8 cellular contexts compared by ENCODE assay signal in the genomic region with DNA sequence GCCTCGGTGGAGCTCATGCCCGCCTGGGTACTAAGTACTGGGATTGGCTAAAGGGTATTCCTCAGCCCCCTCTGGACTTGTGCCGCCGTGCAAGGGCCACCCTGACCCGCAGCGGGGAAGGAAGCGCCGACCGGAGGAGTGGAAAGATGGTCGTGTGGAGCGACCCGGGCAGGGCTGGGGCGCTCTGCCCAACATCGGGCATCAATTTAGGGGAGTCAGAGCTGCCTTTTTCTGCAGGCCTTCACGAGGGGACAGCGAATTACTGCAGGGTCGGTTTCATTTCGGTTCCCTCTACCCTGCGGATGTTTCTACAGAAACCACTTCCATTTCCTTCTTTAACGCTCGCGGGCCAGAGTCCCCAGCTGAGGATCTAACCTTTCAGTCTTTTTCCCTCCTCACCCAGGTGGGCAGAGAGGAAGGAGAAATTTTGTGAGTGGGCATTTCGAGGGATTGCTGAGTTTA. TPM values are rescaled to one million over a fixed set of nuclear protein-coding genes. Genes with fewer than 3 reads are reported as not detected.
A peak's percentile ranks its signal among the peaks of the same experiment; 100 is the strongest.
DNase-seq lines count a peak whose midpoint lies in the region; ATAC-seq and TF ChIP-seq lines count a peak whose summit lies in the region.

No MANE protein-coding gene starts in this region.

- H3K9me3 Mint-ChIP-seq in activated T-helper 2 cell treated with anti-CD3 and anti-CD28 coated beads, Interferon-gamma antibody, Interleukin-2, Interleukin-4, amounts not matched to agents 10 μg/mL and 5 μg/mL and 100 μg/mL, durations not matched to agents 14 hours and 24 hours and 36 hours: no peaks in the 10 kb centered on the region
- no peaks in the 10 kb centered on the region for H3K9me3 Mint-ChIP-seq in stimulated activated naive B cell treated with anti-CD40 and anti-IgM and Interleukin-4, amounts not matched to agents 10 μg/mL and 1 μg/mL and 100 μg/mL, for 72 hours

- no peaks in the 10 kb centered on the region for H3K27me3 ChIP-seq in iPS-18a (ENCODE audit: control insufficient read depth, insufficient read depth, low read length)

- H3K36me3 ChIP-seq in iPS-18a (ENCODE audit: control insufficient read depth, low read depth, low read length): peaks cover 16% of the 10 kb centered on the region

- intact Hi-C loops in activated T-helper 2 cell treated with anti-CD3 and anti-CD28 coated beads, Interferon-gamma antibody, Interleukin-2, Interleukin-4, amounts not matched to agents 10 μg/mL and 5 μg/mL and 100 μg/mL, durations not matched to agents 14 hours and 24 hours and 36 hours (cut with micrococcal nuclease): loop anchor here (2.0 to 10.0 kb wide), 3 partner anchors 68 to 612 kb away; no protein-coding TSS in a partner anchor

- peak overlapping the region; percentile 97 for H3K27ac Mint-ChIP-seq in activated T-helper 2 cell treated with anti-CD3 and anti-CD28 coated beads, Interferon-gamma antibody, Interleukin-2, Interleukin-4, amounts not matched to agents 10 μg/mL and 5 μg/mL and 100 μg/mL, durations not matched to agents 14 hours and 24 hours and 36 hours
- peak overlapping the region; percentile 100 for H3K27ac Mint-ChIP-seq in stimulated activated naive B cell treated with anti-CD40 and anti-IgM and Interleukin-4, amounts not matched to agents 10 μg/mL and 1 μg/mL and 100 μg/mL, for 72 hours

- no peak for DNase-seq in activated T-helper 2 cell treated with anti-CD3 and anti-CD28 coated beads, Interferon-gamma antibody, Interleukin-2, Interleukin-4, amounts not matched to agents 10 μg/mL and 5 μg/mL and 100 μg/mL, durations not matched to agents 14 hours and 24 hours and 36 hours (ENCODE audit: low spot score)
- no peak for DNase-seq in stimulated activated naive B cell treated with anti-CD40 and anti-IgM and Interleukin-4, amounts not matched to agents 10 μg/mL and 1 μg/mL and 100 μg/mL, for 72 hours

- H3K4me3 Mint-ChIP-seq in activated T-helper 2 cell treated with anti-CD3 and anti-CD28 coated beads, Interferon-gamma antibody, Interleukin-2, Interleukin-4, amounts not matched to agents 10 μg/mL and 5 μg/mL and 100 μg/mL, durations not matched to agents 14 hours and 24 hours and 36 hours (ENCODE audit: low read depth): peak overlapping the region; percentile 85
- peak overlapping the region; percentile 94 to 98 for H3K4me3 Mint-ChIP-seq in stimulated activated naive B cell treated with anti-CD40 and anti-IgM and Interleukin-4, amounts not matched to agents 10 μg/mL and 1 μg/mL and 100 μg/mL, for 72 hours

- H3K9ac ChIP-seq in iPS-18a (ENCODE audit: low read length): peak overlapping the region; percentile 96

- peaks cover 13% of the 10 kb centered on the region for H3K4me1 ChIP-seq in iPS-18a (ENCODE audit: control insufficient read depth, low read depth, low read length)

- peak; percentile 4 for TF ChIP-seq POLR2A in GM18505 (IDR thresholded peaks at IDR 0.05; ENCODE audit: borderline replicate concordance, extremely low read depth, insufficient read depth, insufficient read length)

- H3K9me3 ChIP-seq in iPS-18a (ENCODE audit: control insufficient read depth, low read depth, low read length): no peaks in the 10 kb centered on the region

- ATAC-seq in GM18505 (IDR thresholded peaks at IDR 0.05; ENCODE audit: unreplicated experiment) (peak; percentile 7), HG03457 (IDR thresholded peaks at IDR 0.05; ENCODE audit: unreplicated experiment) (peak; percentile 1), HG03571 (IDR thresholded peaks at IDR 0.05; ENCODE audit: unreplicated experiment) (no peak), GM18861 (IDR thresholded peaks at IDR 0.05; ENCODE audit: unreplicated experiment) (no peak)
- ATAC-seq in stimulated activated naive B cell treated with anti-CD40 and anti-IgM and Interleukin-4, amounts not matched to agents 10 μg/mL and 1 μg/mL and 100 μg/mL, for 72 hours (replicated peaks): peak; percentile 30 to 35

- H3K36me3 Mint-ChIP-seq in activated T-helper 2 cell treated with anti-CD3 and anti-CD28 coated beads, Interferon-gamma antibody, Interleukin-2, Interleukin-4, amounts not matched to agents 10 μg/mL and 5 μg/mL and 100 μg/mL, durations not matched to agents 14 hours and 24 hours and 36 hours (ENCODE audit: low read depth): peaks cover 34% of the 10 kb centered on the region
- peaks cover 8 to 19% of the 10 kb centered on the region in 2 donors for H3K36me3 Mint-ChIP-seq in stimulated activated naive B cell treated with anti-CD40 and anti-IgM and Interleukin-4, amounts not matched to agents 10 μg/mL and 1 μg/mL and 100 μg/mL, for 72 hours

- peaks cover 44% of the 10 kb centered on the region for H3K4me1 Mint-ChIP-seq in activated T-helper 2 cell treated with anti-CD3 and anti-CD28 coated beads, Interferon-gamma antibody, Interleukin-2, Interleukin-4, amounts not matched to agents 10 μg/mL and 5 μg/mL and 100 μg/mL, durations not matched to agents 14 hours and 24 hours and 36 hours (ENCODE audit: low read depth)
- peaks cover 18 to 30% of the 10 kb centered on the region in 2 donors for H3K4me1 Mint-ChIP-seq in stimulated activated naive B cell treated with anti-CD40 and anti-IgM and Interleukin-4, amounts not matched to agents 10 μg/mL and 1 μg/mL and 100 μg/mL, for 72 hours

- H3K27me3 Mint-ChIP-seq in activated T-helper 2 cell treated with anti-CD3 and anti-CD28 coated beads, Interferon-gamma antibody, Interleukin-2, Interleukin-4, amounts not matched to agents 10 μg/mL and 5 μg/mL and 100 μg/mL, durations not matched to agents 14 hours and 24 hours and 36 hours (ENCODE audit: low read depth): no peaks in the 10 kb centered on the region
- H3K27me3 Mint-ChIP-seq in stimulated activated naive B cell treated with anti-CD40 and anti-IgM and Interleukin-4, amounts not matched to agents 10 μg/mL and 1 μg/mL and 100 μg/mL, for 72 hours: no peaks in the 10 kb centered on the region

- peak overlapping the region; percentile 99 for H3K4me3 ChIP-seq in iPS-18a (ENCODE audit: low read length)

- H3K27ac ChIP-seq in 22Rv1: peak overlapping the region; percentile 98
- peak overlapping the region; percentile 76 for H3K27ac ChIP-seq in iPS-18a (ENCODE audit: low read length)

- TF ChIP-seq CTCF in 22Rv1 (IDR thresholded peaks at IDR 0.05): peak; percentile 29; the same call in 1 of the 2 replicates

RNA-seq across cellular contexts. Expression of gene TOR1AIP1, which starts 1.0 kb away (rescaled TPM):
- total RNA-seq in activated T-helper 2 cell treated with anti-CD3 and anti-CD28 coated beads, Interferon-gamma antibody, Interleukin-2, Interleukin-4, amounts not matched to agents 10 μg/mL and 5 μg/mL and 100 μg/mL, durations not matched to agents 14 hours and 24 hours and 36 hours: 72.2 and 82.5 TPM in 2 replicates

RNA-seq across cellular contexts. Expression of gene TOR1AIP2, which starts 5.5 kb away (rescaled TPM):
- total RNA-seq in activated T-helper 2 cell treated with anti-CD3 and anti-CD28 coated beads, Interferon-gamma antibody, Interleukin-2, Interleukin-4, amounts not matched to agents 10 μg/mL and 5 μg/mL and 100 μg/mL, durations not matched to agents 14 hours and 24 hours and 36 hours: 55.6 and 55.7 TPM in 2 replicates

Comparison
In these comparisons a context has a peak if more than half of its experiments do, and no peak if none do; other contexts are left out.
1. ATAC-seq: peak in GM18505 (single experiment), HG03457 (single experiment) and stimulated activated naive B cell treated with anti-CD40 and anti-IgM and Interleukin-4, amounts not matched to agents 10 μg/mL and 1 μg/mL and 100 μg/mL, for 72 hours (2 of 2); none in HG03571 (single experiment) and GM18861 (single experiment).